In genomic region chr11:100302824-100303223, GRCh38 we compare ENCODE assay signal across 5 cellular contexts.
"Had no signal": no experiment of that assay in that cellular context is flagged by ENCODE, and none has a peak within 500 bp of the region (broad histone marks: within the 10 kb centered on the region; RNA-seq: fewer than 3 reads in every experiment).

No MANE protein-coding gene starts in this region.

- ATAC-seq: GM23338, K562 had no signal

- H3K4me2 ChIP-seq: GM23338 had no signal

- DNase-seq: H9, HCEC 1CT, IMR-90 had no signal

- H3K4me3 ChIP-seq: GM23338, K562 had no signal

- H2AFZ ChIP-seq: GM23338 had no signal
